9 cellular contexts compared by ENCODE assay signal in genomic region chr3:116000315-116000714, GRCh38.
DNase-seq lines count a peak whose midpoint lies in the region; ATAC-seq and TF ChIP-seq lines count a peak whose summit lies in the region.
"Had no signal": no experiment of that assay in that cellular context is flagged by ENCODE, and none has a peak within 500 bp of the region (broad histone marks: within the 10 kb centered on the region; RNA-seq: fewer than 3 reads in every experiment).

No MANE protein-coding gene starts in this region.

- H3K36me3 ChIP-seq in uterus = no peaks in the 10 kb centered on the region

- H3K4me3 Mint-ChIP-seq in immature natural killer cell = no peak overlapping the region

- no peaks in the 10 kb centered on the region for H3K4me1 Mint-ChIP-seq in immature natural killer cell

- no peaks in the 10 kb centered on the region for H3K27me3 ChIP-seq in uterus

- H3K27ac Mint-ChIP-seq in activated naive CD4-positive, alpha-beta T cell treated with anti-CD3 and anti-CD28 coated beads, Interleukin-2, amount 50 U/mL, for 72 hours = no peak overlapping the region
- no peak overlapping the region for H3K27ac Mint-ChIP-seq in immature natural killer cell

- no peaks in the 10 kb centered on the region for H3K4me1 ChIP-seq in uterus

- H3K27me3 Mint-ChIP-seq in immature natural killer cell (ENCODE audit: low read depth in 3 of 3) = no peaks in the 10 kb centered on the region
- H3K27me3 Mint-ChIP-seq: brain had no signal

- no peaks in the 10 kb centered on the region for H3K36me3 Mint-ChIP-seq in activated naive CD4-positive, alpha-beta T cell treated with anti-CD3 and anti-CD28 coated beads, Interleukin-2, amount 50 U/mL, for 72 hours
- H3K36me3 Mint-ChIP-seq in immature natural killer cell = no peaks in the 10 kb centered on the region
- H3K36me3 Mint-ChIP-seq: brain had no signal

- DNase-seq in COLO829 (ENCODE audit: low spot score) (peak; percentile 62), epithelial cell of esophagus (ENCODE audit: low read depth) (peak; percentile 97), GF-D8 (lab: John Stamatoyannopoulos, UW) (no peak), immature natural killer cell (no peak), uterus (no peak)
- no peak for DNase-seq in activated naive CD4-positive, alpha-beta T cell treated with anti-CD3 and anti-CD28 coated beads, Interleukin-2, amount 50 U/mL, for 72 hours (ENCODE audit: low spot score in 2 of 2)

- H3K9me3 ChIP-seq in uterus = no peaks in the 10 kb centered on the region

- TF ChIP-seq CTCF in epithelial cell of esophagus (IDR thresholded peaks at IDR 0.05; ENCODE audit: insufficient read depth, low read depth, low read length, missing control alignments) (no peak), uterus (IDR thresholded peaks at IDR 0.05) (no peak)

- no peak for TF ChIP-seq POLR2A in uterus (IDR thresholded peaks at IDR 0.05)

- no peak overlapping the region for H3K4me3 ChIP-seq in epithelial cell of esophagus (ENCODE audit: low read length)
- no peak overlapping the region for H3K4me3 ChIP-seq in uterus

- no peak overlapping the region for H3K27ac ChIP-seq in uterus

- ATAC-seq in GM21447 (IDR thresholded peaks at IDR 0.05; ENCODE audit: unreplicated experiment) (peak; percentile 65), HG03575 (IDR thresholded peaks at IDR 0.05; ENCODE audit: extremely low read depth, insufficient number of reproducible peaks, low FRiP score, unreplicated experiment) (peak; percentile 42)
- ATAC-seq in activated naive CD4-positive, alpha-beta T cell treated with anti-CD3 and anti-CD28 coated beads, Interleukin-2, amount 50 U/mL, for 72 hours = no peak

- intact Hi-C loops in uterus (cut with DNase I; ENCODE audit: low total_unique reads) = no loop called here

- no peaks in the 10 kb centered on the region for H3K9me3 Mint-ChIP-seq in activated naive CD4-positive, alpha-beta T cell treated with anti-CD3 and anti-CD28 coated beads, Interleukin-2, amount 50 U/mL, for 72 hours
- peaks cover 0 to 12% (median 3%) of the 10 kb centered on the region in 6 donors for H3K9me3 Mint-ChIP-seq in immature natural killer cell

Comparison
In these comparisons a context has a peak if more than half of its experiments do, and no peak if none do; other contexts are left out.
1. DNase-seq: peak in COLO829 (single experiment) and epithelial cell of esophagus (single experiment); none in activated naive CD4-positive, alpha-beta T cell treated with anti-CD3 and anti-CD28 coated beads, Interleukin-2, amount 50 U/mL, for 72 hours (0 of 2), GF-D8 (single experiment), immature natural killer cell (0 of 3) and uterus (0 of 2).
2. ATAC-seq: peak in GM21447 (single experiment) and HG03575 (single experiment); none in activated naive CD4-positive, alpha-beta T cell treated with anti-CD3 and anti-CD28 coated beads, Interleukin-2, amount 50 U/mL, for 72 hours (0 of 2).